8 cellular contexts compared by ENCODE assay signal in the genomic region with DNA sequence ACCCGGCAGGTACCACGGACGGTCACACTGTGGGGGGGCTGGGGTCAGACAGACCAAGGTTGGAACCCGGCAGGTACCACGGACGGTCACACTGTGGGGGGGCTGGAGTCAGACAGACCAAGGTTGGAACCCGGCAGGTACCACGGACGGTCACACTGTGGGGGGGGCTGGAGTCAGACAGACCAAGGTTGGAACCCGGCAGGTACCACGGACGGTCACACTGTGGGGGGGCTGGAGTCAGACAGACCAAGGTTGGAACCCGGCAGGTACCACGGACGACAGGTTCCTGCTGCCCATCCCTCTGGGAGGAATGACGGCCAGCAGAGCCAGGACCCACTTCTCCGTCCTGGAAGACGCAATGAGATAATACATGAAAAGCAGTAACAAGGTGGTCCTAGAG. TPM values are rescaled to one million over a fixed set of nuclear protein-coding genes. Genes with fewer than 3 reads are reported as not detected.
DNase-seq lines count a peak whose midpoint lies in the region; ATAC-seq, FAIRE-seq and TF ChIP-seq lines count a peak whose summit lies in the region.
"Not testable (repeated sequence)": the region's sequence is repeated elsewhere in the genome, so short reads cannot be mapped to it uniquely, and the experiment has no call there.

No MANE protein-coding gene starts in this region.

- 92% methylated on average over 13 of the region's 18 CpGs; no CpG with 5 or more reads in 1 of the 2 experiments for WGBS in H1 (ENCODE audit: extremely low coverage in 1 of 2, insufficient coverage in 1 of 2, insufficient read length in 1 of 2, insufficient replicate concordance in 2 of 2, low coverage in 1 of 2, low lambda C conversion rate in 2 of 2, missing lambda C conversion rate in 1 of 2), 2 experiments
- WGBS in neuronal stem cell (ENCODE audit: extremely low coverage in 2 of 2, insufficient read length in 2 of 2, insufficient replicate concordance in 1 of 2), 2 donors, result no CpG with 5 or more reads among the region's 18 CpGs
- 91 to 99% (median 97%) methylated on average over 13 to 18 of the region's 18 CpGs for WGBS in stomach, 5 donors

- not testable (repeated sequence) for H2BK15ac ChIP-seq in H1 (ENCODE audit: low read length)
- peak overlapping the region; percentile 87 for H2BK15ac ChIP-seq in neuronal stem cell (ENCODE audit: low read length)

- FAIRE-seq in HTR-8/SVneo (lab: Jason Lieb, UNC), result peak; percentile 93
- FAIRE-seq in H1 (lab: Jason Lieb, UNC), result not testable (repeated sequence)

- not testable (repeated sequence) for H3K4me3 Mint-ChIP-seq in mesothelial cell of epicardium

- H2AFZ ChIP-seq in H1 (ENCODE audit: low read length); neuronal stem cell (ENCODE audit: low read length): not testable (repeated sequence)

- H2BK5ac ChIP-seq in H1 (ENCODE audit: low read depth, low read length); neuronal stem cell (ENCODE audit: low read length): not testable (repeated sequence)

- H3K4me3 ChIP-seq in BLaER1; H1 (ENCODE audit: extremely low read depth in 1 of 4, insufficient read depth in 2 of 4, low read depth in 3 of 4, low read length in 4 of 4); neuronal stem cell (ENCODE audit: low read length in 2 of 2); stomach: not testable (repeated sequence)

- TF ChIP-seq RAD21 in H1 (IDR thresholded peaks at IDR 0.05 in 1 of 2, conservative IDR thresholded peaks at IDR 0.05 in 1 of 2; ENCODE audit: low read depth in 2 of 2, low read length in 2 of 2), result not testable (repeated sequence)

- TF ChIP-seq POLR2A in H1 (IDR thresholded peaks at IDR 0.05; ENCODE audit: control extremely low read depth in 1 of 2, low read depth in 2 of 2, low read length in 2 of 2); stomach (IDR thresholded peaks at IDR 0.05): not testable (repeated sequence)

- not testable (repeated sequence) for ATAC-seq in left ventricle myocardium superior

- H2BK120ac ChIP-seq in H1 (replicated peaks; ENCODE audit: low read depth, low read length); neuronal stem cell (ENCODE audit: low read depth, low read length): not testable (repeated sequence)

- TF ChIP-seq EP300 in H1 (IDR thresholded peaks at IDR 0.05; ENCODE audit: borderline replicate concordance in 1 of 2, low read depth in 2 of 2, low read length in 2 of 2); stomach (IDR thresholded peaks at IDR 0.05): not testable (repeated sequence)

- not testable (repeated sequence) for H3K27me3 ChIP-seq in BLaER1; H1 (replicated peaks in 1 of 4; ENCODE audit: control insufficient read depth in 3 of 4, extremely low read depth in 1 of 4, insufficient read depth in 3 of 4, low read length in 3 of 4); neuronal stem cell (ENCODE audit: control insufficient read depth in 3 of 3, insufficient read depth in 3 of 3, low read depth in 1 of 3, low read length in 3 of 3); stomach

- not testable (repeated sequence) for H2BK12ac ChIP-seq in H1 (ENCODE audit: low read depth, low read length); neuronal stem cell (ENCODE audit: low read length)

- H3K27ac ChIP-seq in BLaER1; H1 (ENCODE audit: low read depth, low read length); neuronal stem cell (replicated peaks; ENCODE audit: low read length): not testable (repeated sequence)
- peak overlapping the region in 3 of 5 donors; percentile 33 to 87 (median 62) for H3K27ac ChIP-seq in stomach

- H3K79me2 ChIP-seq in H1 (ENCODE audit: control insufficient read depth in 1 of 2, insufficient read depth in 2 of 2, low read length in 2 of 2), result peaks cover 0 to 48% of the 10 kb centered on the region in 2 experiments; a peak in 3 of 4 replicates

- peaks cover 54% of the 10 kb centered on the region for H3K4me1 Mint-ChIP-seq in mesothelial cell of epicardium

- H3K36me3 ChIP-seq in BLaER1 (peaks cover 48% of the 10 kb centered on the region), neuronal stem cell (replicated peaks in 1 of 2; ENCODE audit: control insufficient read depth in 2 of 2, insufficient read depth in 2 of 2, low read length in 2 of 2) (peaks cover under 1 to 27% of the 10 kb centered on the region in 2 donors)
- not testable (repeated sequence) for H3K36me3 ChIP-seq in H1 (ENCODE audit: control insufficient read depth in 2 of 4, insufficient read depth in 4 of 4, low read length in 3 of 4); stomach

- H3K9ac ChIP-seq in BLaER1; H1 (replicated peaks in 1 of 4; ENCODE audit: extremely low read depth in 1 of 4, low read depth in 3 of 4, low read length in 3 of 4); neuronal stem cell (ENCODE audit: low read depth, low read length, poor library complexity): not testable (repeated sequence)

- intact Hi-C loops in left ventricle myocardium superior (cut with micrococcal nuclease); stomach (cut with DNase I; ENCODE audit: low total_unique reads): not testable (repeated sequence)

- not testable (repeated sequence) for H3K9me3 Mint-ChIP-seq in mesothelial cell of epicardium

- not testable (repeated sequence) for H3K14ac ChIP-seq in H1 (ENCODE audit: insufficient read length); neuronal stem cell (ENCODE audit: low read length)

- H3K4me2 ChIP-seq in BLaER1, result 0 out of 2 replicates have a peak overlapping the region, but pooled peaks have one; percentile 22
- not testable (repeated sequence) for H3K4me2 ChIP-seq in H1 (ENCODE audit: insufficient read depth in 1 of 2, low read depth in 2 of 2, low read length in 2 of 2); neuronal stem cell (ENCODE audit: insufficient read depth, low read length, poor library complexity, severe bottlenecking)

- not testable (repeated sequence) for TF ChIP-seq CTCF in H1 (IDR thresholded peaks at IDR 0.05; ENCODE audit: control extremely low read depth in 1 of 3, insufficient read depth in 1 of 3, low read depth in 1 of 3, low read length in 3 of 3); mesothelial cell of epicardium (IDR thresholded peaks at IDR 0.05; ENCODE audit: unreplicated experiment); stomach (IDR thresholded peaks at IDR 0.05)

- not testable (repeated sequence) for DNase-seq in HTR-8/SVneo (ENCODE audit: insufficient read length, low spot score); H1 (ENCODE audit: low read depth in 1 of 2, low spot score in 2 of 2); mesothelial cell of epicardium (ENCODE audit: low spot score in 2 of 2, unreplicated experiment in 2 of 2); neuronal stem cell (ENCODE audit: low spot score); stomach
- peak; percentile 2 for DNase-seq in activated effector memory CD4-positive, alpha-beta T cell treated with Interleukin-2 at 50 U/mL for 16 hours
- peak; percentile 11 for DNase-seq in left ventricle myocardium superior

- not testable (repeated sequence) for H3K36me3 Mint-ChIP-seq in mesothelial cell of epicardium

- H3K79me1 ChIP-seq in H1 (ENCODE audit: low read depth, low read length); neuronal stem cell (ENCODE audit: low read depth, low read length): not testable (repeated sequence)

- not testable (repeated sequence) for H3K23ac ChIP-seq in H1 (ENCODE audit: insufficient read length)
- H3K23ac ChIP-seq in neuronal stem cell (ENCODE audit: low read depth, low read length, poor library complexity), result peak overlapping the region; percentile 65

- H2AK5ac ChIP-seq in H1 (ENCODE audit: low read depth, low read length) (0 out of 2 replicates have a peak overlapping the region, but pooled peaks have one; percentile 48), neuronal stem cell (ENCODE audit: low read depth, low read length) (peak overlapping the region; percentile 93)

- H3K9me3 ChIP-seq in BLaER1; H1 (ENCODE audit: insufficient read depth in 2 of 2, low read depth in 1 of 2, low read length in 1 of 2); neuronal stem cell (replicated peaks in 1 of 2; ENCODE audit: control insufficient read depth in 2 of 2, insufficient read depth in 1 of 2, low read depth in 1 of 2, low read length in 2 of 2); stomach: not testable (repeated sequence)

- peak overlapping the region; percentile 86 for H3K27ac Mint-ChIP-seq in mesothelial cell of epicardium

- H3K23me2 ChIP-seq in H1 (ENCODE audit: low read depth, low read length), result not testable (repeated sequence)

- H3K4ac ChIP-seq in H1 (replicated peaks; ENCODE audit: insufficient read length, low read depth, low read length); neuronal stem cell (ENCODE audit: low read length): not testable (repeated sequence)

- not testable (repeated sequence) for H3K56ac ChIP-seq in H1 (replicated peaks; ENCODE audit: insufficient read length, low read depth, low read length)

- not testable (repeated sequence) for H4K91ac ChIP-seq in H1 (replicated peaks; ENCODE audit: insufficient read length, low read length); neuronal stem cell (ENCODE audit: low read depth, low read length, poor library complexity)

- CTCF ChIA-PET in H1 (lab: Charles Lee; ENCODE audit: partially characterized antibody), result interaction anchor here (0.6 kb wide), 1 partner anchor 74 kb away, joined by 3 read pairs; no protein-coding TSS in a partner anchor

- not testable (repeated sequence) for H2BK20ac ChIP-seq in H1 (ENCODE audit: low read length)

- POLR2A ChIA-PET in H1 (lab: Charles Lee; ENCODE audit: partially characterized antibody), result interaction anchor here (0.9 to 1.0 kb wide), 2 partner anchors 13 to 27 kb away, joined by 3 read pairs; no protein-coding TSS in a partner anchor

- not testable (repeated sequence) for H4K8ac ChIP-seq in H1 (ENCODE audit: extremely low read depth, insufficient read depth, low read length); neuronal stem cell (ENCODE audit: low read depth, low read length)

- not testable (repeated sequence) for H3K27me3 Mint-ChIP-seq in mesothelial cell of epicardium (ENCODE audit: low read depth)

- H3K4me1 ChIP-seq in BLaER1, result peaks cover 65% of the 10 kb centered on the region
- H3K4me1 ChIP-seq in H1 (replicated peaks in 1 of 4; ENCODE audit: control insufficient read depth in 3 of 4, insufficient read depth in 4 of 4, low read length in 3 of 4), result peaks cover 10 to 23% (median 13%) of the 10 kb centered on the region in 4 experiments
- H3K4me1 ChIP-seq in neuronal stem cell (ENCODE audit: control insufficient read depth in 2 of 2, insufficient read depth in 1 of 2, low read depth in 1 of 2, low read length in 2 of 2), result peaks cover 17 to 19% of the 10 kb centered on the region in 2 donors
- H3K4me1 ChIP-seq in stomach, result peaks cover 11 to 35% (median 18%) of the 10 kb centered on the region in 4 donors

- H3K18ac ChIP-seq in H1 (ENCODE audit: extremely low read depth, low read length), result peak overlapping the region; percentile 32; the same call in 1 of the 2 replicates
- not testable (repeated sequence) for H3K18ac ChIP-seq in neuronal stem cell (ENCODE audit: low read length)

- H4K20me1 ChIP-seq in BLaER1, result peaks cover 93% of the 10 kb centered on the region
- not testable (repeated sequence) for H4K20me1 ChIP-seq in H1 (replicated peaks in 1 of 2; ENCODE audit: control insufficient read depth in 1 of 2, insufficient read depth in 2 of 2, low read length in 2 of 2)

- not testable (repeated sequence) for H4K5ac ChIP-seq in H1 (ENCODE audit: insufficient read length, low read depth, low read length)

RNA-seq across cellular contexts. Expression of a gene that starts 27.0 kb away (rescaled TPM):
- total RNA-seq in H1 (2021; fragmentation: NEBNext Ultra II Directional; extraction: Animal tissue kit (Norgen Biotek cat#: 25700)), result 88.4 and 94.1 TPM in 2 replicates
- polyA plus RNA-seq in H1 (2011; rRNA removed), result 107 and 205 TPM in 2 replicates
- polyA plus RNA-seq in H1 (2011; cell fraction: cytosol; rRNA removed), result 64.0 TPM
- polyA plus RNA-seq in H1 (2011; cell fraction: nucleus; rRNA removed), result 91.0 TPM
- 66.9 to 74.9 TPM (median 72.0 TPM) in 4 replicates for polyA plus RNA-seq in H1 (2012, experiment 1 of 2)
- polyA plus RNA-seq in H1 (2012, experiment 2 of 2), result 66.3 TPM
- 53.1 TPM for polyA plus RNA-seq in H1 (2013, experiment 1 of 2)
- 63.6 TPM for polyA plus RNA-seq in H1 (2013, experiment 2 of 2)
- 85.6 and 114 TPM in 2 replicates for polyA minus RNA-seq in H1 (2011; rRNA and poly(A)+ RNA removed)
- 74.2 TPM for polyA minus RNA-seq in H1 (2011; cell fraction: cytosol; rRNA and poly(A)+ RNA removed)
- 46.8 TPM for polyA minus RNA-seq in H1 (2011; cell fraction: nucleus; rRNA and poly(A)+ RNA removed)
- total RNA-seq in left ventricle myocardium superior, result 18.9 TPM
- total RNA-seq in mesothelial cell of epicardium, result 99.1 to 107 TPM (median 106 TPM) in 3 replicates
- polyA plus RNA-seq in neuronal stem cell (2013, experiment 1 of 2), result 68.2 TPM
- polyA plus RNA-seq in neuronal stem cell (2013, experiment 2 of 2), result 67.4 TPM
- 10 to 100 TPM; 21.0 to 47.8 (median 26.9) TPM for total RNA-seq in stomach
- polyA plus RNA-seq in stomach, result 10 to 100 TPM; 17.9 to 33.8 (median 23.2) TPM

RNA-seq across cellular contexts. Expression of a gene that starts 44.3 kb away (rescaled TPM):
- 17.2 and 17.4 TPM in 2 replicates for total RNA-seq in H1 (2021; fragmentation: NEBNext Ultra II Directional; extraction: Animal tissue kit (Norgen Biotek cat#: 25700))
- 13.4 and 13.8 TPM in 2 replicates for polyA plus RNA-seq in H1 (2011; rRNA removed)
- 14.0 TPM for polyA plus RNA-seq in H1 (2011; cell fraction: cytosol; rRNA removed)
- 13.2 TPM for polyA plus RNA-seq in H1 (2011; cell fraction: nucleus; rRNA removed)
- polyA plus RNA-seq in H1 (2012, experiment 1 of 2), result 16.6 to 18.0 TPM (median 16.9 TPM) in 4 replicates
- polyA plus RNA-seq in H1 (2012, experiment 2 of 2), result 20.1 TPM
- 11.2 TPM for polyA plus RNA-seq in H1 (2013, experiment 1 of 2)
- 11.6 TPM for polyA plus RNA-seq in H1 (2013, experiment 2 of 2)
- polyA minus RNA-seq in H1 (2011; rRNA and poly(A)+ RNA removed), result 11.7 and 14.6 TPM in 2 replicates
- 7.2 TPM for polyA minus RNA-seq in H1 (2011; cell fraction: cytosol; rRNA and poly(A)+ RNA removed)
- 18.9 TPM for polyA minus RNA-seq in H1 (2011; cell fraction: nucleus; rRNA and poly(A)+ RNA removed)
- total RNA-seq in left ventricle myocardium superior, result 15.8 TPM
- total RNA-seq in mesothelial cell of epicardium, result 14.9 to 16.3 TPM (median 15.5 TPM) in 3 replicates
- polyA plus RNA-seq in neuronal stem cell (2013, experiment 1 of 2), result 9.5 TPM
- 9.6 TPM for polyA plus RNA-seq in neuronal stem cell (2013, experiment 2 of 2)
- total RNA-seq in stomach, result 10 to 100 TPM in 2 of 5 donors, 1 to 10 TPM in 2, under 1 TPM in 1; 0.29 to 22.6 (median 8.9) TPM
- polyA plus RNA-seq in stomach, result 1 to 10 TPM; 7.3 to 9.5 (median 8.6) TPM
